In genomic region chr13:60162096-60162495, GRCh38 we compare ENCODE assay signal across 9 cellular contexts. TPM values are rescaled to one million over a fixed set of nuclear protein-coding genes. Genes with fewer than 3 reads are reported as not detected.
DNase-seq lines count a peak whose midpoint lies in the region; ATAC-seq and TF ChIP-seq lines count a peak whose summit lies in the region.
"Had no signal": no experiment of that assay in that cellular context is flagged by ENCODE, and none has a peak within 500 bp of the region (broad histone marks: within the 10 kb centered on the region; RNA-seq: fewer than 3 reads in every experiment).

No MANE protein-coding gene starts in this region.

- H3K9me3 Mint-ChIP-seq in activated naive CD8-positive, alpha-beta T cell treated with anti-CD3 and anti-CD28 coated beads, Interleukin-2, amount 10 ng/mL, durations not matched to agents 7 days and 5 days, result no peaks in the 10 kb centered on the region

- H3K27me3 Mint-ChIP-seq in activated naive CD8-positive, alpha-beta T cell treated with anti-CD3 and anti-CD28 coated beads, Interleukin-2, amount 10 ng/mL, durations not matched to agents 7 days and 5 days, result no peaks in the 10 kb centered on the region

- peaks cover 8% of the 10 kb centered on the region for H3K36me3 ChIP-seq in HUES64 (ENCODE audit: insufficient read depth, low read length)
- peaks cover 43% of the 10 kb centered on the region for H3K36me3 ChIP-seq in mesodermal cell (ENCODE audit: control insufficient read depth, insufficient read depth, low read length)
- no peaks in the 10 kb centered on the region for H3K36me3 ChIP-seq in WERI-Rb-1
- H3K36me3 ChIP-seq: pancreas had no signal

- H3K9me3 ChIP-seq in HUES64 (ENCODE audit: insufficient read depth, low read depth, low read length) (no peaks in the 10 kb centered on the region), mesodermal cell (ENCODE audit: control insufficient read depth, low read length) (no peaks in the 10 kb centered on the region), WERI-Rb-1 (ENCODE audit: severe bottlenecking) (no peaks in the 10 kb centered on the region)
- H3K9me3 ChIP-seq: pancreas had no signal

- POLR2A ChIA-PET in activated naive CD8-positive, alpha-beta T cell treated with anti-CD3 and anti-CD28 coated beads, Interleukin-2, amount 10 ng/mL, durations not matched to agents 7 days and 5 days (lab: Charles Lee), result no interaction called here

- H3K4me1 Mint-ChIP-seq in activated naive CD8-positive, alpha-beta T cell treated with anti-CD3 and anti-CD28 coated beads, Interleukin-2, amount 10 ng/mL, durations not matched to agents 7 days and 5 days, result peaks cover 26% of the 10 kb centered on the region

- DNase-seq in EL (peak; percentile 24), KG1 (lab: John Stamatoyannopoulos, UW) (no peak), NCI-H748 (lab: John Stamatoyannopoulos, UW; ENCODE audit: unreplicated experiment) (no peak), WERI-Rb-1 (no peak)
- DNase-seq in activated naive CD8-positive, alpha-beta T cell treated with anti-CD3 and anti-CD28 coated beads, Interleukin-2, amount 10 ng/mL, durations not matched to agents 7 days and 5 days, result no peak
- DNase-seq: pancreas had no signal

- H3K4me3 Mint-ChIP-seq in activated naive CD8-positive, alpha-beta T cell treated with anti-CD3 and anti-CD28 coated beads, Interleukin-2, amount 10 ng/mL, durations not matched to agents 7 days and 5 days, result peak overlapping the region; percentile 93

- H3K27ac ChIP-seq in HUES64 (ENCODE audit: low read depth, low read length) (no peak overlapping the region), mesodermal cell (ENCODE audit: low read depth, low read length, severe bottlenecking) (peak overlapping the region; percentile 98), WERI-Rb-1 (no peak overlapping the region)
- H3K27ac ChIP-seq: pancreas had no signal

- peaks cover 25% of the 10 kb centered on the region for H3K36me3 Mint-ChIP-seq in activated naive CD8-positive, alpha-beta T cell treated with anti-CD3 and anti-CD28 coated beads, Interleukin-2, amount 10 ng/mL, durations not matched to agents 7 days and 5 days

- H3K27ac Mint-ChIP-seq in activated naive CD8-positive, alpha-beta T cell treated with anti-CD3 and anti-CD28 coated beads, Interleukin-2, amount 10 ng/mL, durations not matched to agents 7 days and 5 days, result no peak overlapping the region

- H3K9ac ChIP-seq in HUES64 (ENCODE audit: low read depth, low read length), result no peak overlapping the region; the same call in 1 of the 2 replicates

- H3K4me1 ChIP-seq in HUES64 (ENCODE audit: insufficient read depth, low read length) (peaks cover 44% of the 10 kb centered on the region), mesodermal cell (ENCODE audit: control insufficient read depth, insufficient read depth, low read length, poor library complexity, severe bottlenecking) (peaks cover 23% of the 10 kb centered on the region)

- no peak for ATAC-seq in activated naive CD8-positive, alpha-beta T cell treated with anti-CD3 and anti-CD28 coated beads, Interleukin-2, amount 10 ng/mL, durations not matched to agents 7 days and 5 days (ENCODE audit: low read depth)
- ATAC-seq: pancreas, Right ventricle myocardium inferior had no signal

- no peaks in the 10 kb centered on the region for H3K27me3 ChIP-seq in HUES64 (ENCODE audit: insufficient read depth, low read length)
- no peaks in the 10 kb centered on the region for H3K27me3 ChIP-seq in WERI-Rb-1 (ENCODE audit: insufficient read depth, low read depth, severe bottlenecking)
- H3K27me3 ChIP-seq: pancreas had no signal

- TF ChIP-seq CTCF in WERI-Rb-1 (IDR thresholded peaks at IDR 0.05; ENCODE audit: low read depth, low read length), result no peak

- H3K4me3 ChIP-seq in HUES64 (ENCODE audit: low read length), result peak overlapping the region; percentile 94
- peak overlapping the region; percentile 98 for H3K4me3 ChIP-seq in mesodermal cell (ENCODE audit: extremely low read depth, insufficient read depth, low read length, poor library complexity, severe bottlenecking)
- H3K4me3 ChIP-seq in WERI-Rb-1 (ENCODE audit: low read depth, low read length), result no peak overlapping the region
- H3K4me3 ChIP-seq: pancreas had no signal

RNA-seq across cellular contexts. Expression of gene DIAPH3, which starts 1.6 kb away (rescaled TPM):
- 19.1 TPM for polyA plus RNA-seq in HUES64 (2013, experiment 1 of 2)
- polyA plus RNA-seq in HUES64 (2013, experiment 2 of 2), result 19.1 TPM
- 10 to 100 TPM; 16.2 to 18.3 TPM for total RNA-seq in activated naive CD8-positive, alpha-beta T cell treated with anti-CD3 and anti-CD28 coated beads, Interleukin-2, amount 10 ng/mL, durations not matched to agents 7 days and 5 days
- polyA plus RNA-seq in mesodermal cell (2013, experiment 1 of 2), result 27.4 TPM
- polyA plus RNA-seq in mesodermal cell (2013, experiment 2 of 2), result 29.2 TPM
